ENCODE assay signal across 11 cellular contexts in genomic region chr10:30645340-30645827, GRCh38. TPM values are rescaled to one million over a fixed set of nuclear protein-coding genes. Genes with fewer than 3 reads are reported as not detected.
DNase-seq lines count a peak whose midpoint lies in the region; ATAC-seq and TF ChIP-seq lines count a peak whose summit lies in the region.
"Had no signal": no experiment of that assay in that cellular context is flagged by ENCODE, and none has a peak within 500 bp of the region (broad histone marks: within the 10 kb centered on the region; RNA-seq: fewer than 3 reads in every experiment).

No MANE protein-coding gene starts in this region.

- no TSS peak for BruUV-seq in OCI-LY7 (replicated peaks; lab: Mats Ljungman, UMichigan)

- peak; percentile 57 to 65 for ATAC-seq in left cardiac atrium
- no peak for ATAC-seq in HG03571 (IDR thresholded peaks at IDR 0.05; ENCODE audit: unreplicated experiment)

- no peaks in the 10 kb centered on the region for H3K79me2 ChIP-seq in OCI-LY7 (ENCODE audit: insufficient read depth, low read depth, low read length)

- H3K27ac ChIP-seq in WERI-Rb-1 (no peak overlapping the region), OCI-LY7 (ENCODE audit: low read depth, low read length, poor library complexity, severe bottlenecking) (no peak overlapping the region)

- POLR2A ChIA-PET in OCI-LY7 (lab: Charles Lee), result no interaction called here

- intact Hi-C loops in left cardiac atrium (cut with DNase I), result no loop called here
- intact Hi-C loops in OCI-LY7 (cut with micrococcal nuclease; ENCODE audit: unreplicated experiment), result no loop called here

- H4K20me1 ChIP-seq in OCI-LY7 (ENCODE audit: insufficient read depth, low read length), result no peaks in the 10 kb centered on the region

- H3K4me1 ChIP-seq in OCI-LY7 (ENCODE audit: insufficient read depth, low read length, poor library complexity, severe bottlenecking), result no peaks in the 10 kb centered on the region

- H3K9me3 ChIP-seq in WERI-Rb-1 (ENCODE audit: severe bottlenecking) (no peaks in the 10 kb centered on the region), OCI-LY7 (ENCODE audit: low read length) (no peaks in the 10 kb centered on the region)

- H3K4me3 ChIP-seq in WERI-Rb-1 (ENCODE audit: low read depth, low read length) (peak overlapping the region; percentile 37), OCI-LY7 (ENCODE audit: low read depth, low read length, poor library complexity, severe bottlenecking) (no peak overlapping the region)

- H3K36me3 ChIP-seq in WERI-Rb-1 (no peaks in the 10 kb centered on the region), OCI-LY7 (ENCODE audit: insufficient read depth, low read length) (no peaks in the 10 kb centered on the region)

- no peak for TF ChIP-seq CTCF in WERI-Rb-1 (IDR thresholded peaks at IDR 0.05; ENCODE audit: low read depth, low read length)
- no peak for TF ChIP-seq CTCF in OCI-LY7 (conservative IDR thresholded peaks at IDR 0.05; ENCODE audit: low read length)

- no peaks in the 10 kb centered on the region for H3K27me3 ChIP-seq in WERI-Rb-1 (ENCODE audit: insufficient read depth, low read depth, severe bottlenecking)

- no peak overlapping the region for H2AFZ ChIP-seq in OCI-LY7 (ENCODE audit: low read length)

- H3K9me2 ChIP-seq in OCI-LY7 (ENCODE audit: insufficient read depth, low read length), result no peaks in the 10 kb centered on the region

- CTCF ChIA-PET in OCI-LY7 (lab: Charles Lee; ENCODE audit: unreplicated experiment), result no interaction called here

- no peak overlapping the region for H3K4me2 ChIP-seq in OCI-LY7 (ENCODE audit: low read length)

- DNase-seq in activated CD8-positive, alpha-beta memory T cell treated with anti-CD3 and anti-CD28 coated beads, Interleukin-2, amount 50 U/mL, for 48 hours, result peak; percentile 63
- DNase-seq in activated CD8-positive, alpha-beta memory T cell treated with anti-CD3 and anti-CD28 coated beads, Interleukin-2, amount 50 U/mL, for 4 hours, result no peak
- peak; percentile 58 for DNase-seq in WERI-Rb-1
- peak; percentile 62 for DNase-seq in left cardiac atrium
- peak; percentile 48 for DNase-seq in stimulated activated CD8-positive, alpha-beta memory T cell treated with anti-CD3 and anti-CD28 coated beads, Interleukin-4, amount 100 ng/mL, for 48 hours
- DNase-seq in midbrain (lab: John Stamatoyannopoulos, UW), result no peak
- no peak for DNase-seq in OCI-LY7 (ENCODE audit: low spot score)
- DNase-seq: GOT3, NCI-H345 had no signal

RNA-seq across cellular contexts. Expression of gene LYZL2, which starts 15.8 kb away (rescaled TPM):
- not detected for total RNA-seq in left cardiac atrium
- not detected in 2 replicates for total RNA-seq in OCI-LY7 (2014; rRNA removed; shearing (Covaris generic))
- total RNA-seq in OCI-LY7 (2022), result not detected in 2 replicates
- total RNA-seq: glomerular endothelial cell had no signal

Comparison
In these comparisons a context has a peak if more than half of its experiments do, and no peak if none do; other contexts are left out.
1. DNase-seq: peak in activated CD8-positive, alpha-beta memory T cell treated with anti-CD3 and anti-CD28 coated beads, Interleukin-2, amount 50 U/mL, for 48 hours (single experiment), WERI-Rb-1 (single experiment), left cardiac atrium (single experiment) and stimulated activated CD8-positive, alpha-beta memory T cell treated with anti-CD3 and anti-CD28 coated beads, Interleukin-4, amount 100 ng/mL, for 48 hours (single experiment); none in activated CD8-positive, alpha-beta memory T cell treated with anti-CD3 and anti-CD28 coated beads, Interleukin-2, amount 50 U/mL, for 4 hours (single experiment), midbrain (single experiment) and OCI-LY7 (single experiment).